Comparison of ENCODE assay signal across 15 cellular contexts in the genomic region with DNA sequence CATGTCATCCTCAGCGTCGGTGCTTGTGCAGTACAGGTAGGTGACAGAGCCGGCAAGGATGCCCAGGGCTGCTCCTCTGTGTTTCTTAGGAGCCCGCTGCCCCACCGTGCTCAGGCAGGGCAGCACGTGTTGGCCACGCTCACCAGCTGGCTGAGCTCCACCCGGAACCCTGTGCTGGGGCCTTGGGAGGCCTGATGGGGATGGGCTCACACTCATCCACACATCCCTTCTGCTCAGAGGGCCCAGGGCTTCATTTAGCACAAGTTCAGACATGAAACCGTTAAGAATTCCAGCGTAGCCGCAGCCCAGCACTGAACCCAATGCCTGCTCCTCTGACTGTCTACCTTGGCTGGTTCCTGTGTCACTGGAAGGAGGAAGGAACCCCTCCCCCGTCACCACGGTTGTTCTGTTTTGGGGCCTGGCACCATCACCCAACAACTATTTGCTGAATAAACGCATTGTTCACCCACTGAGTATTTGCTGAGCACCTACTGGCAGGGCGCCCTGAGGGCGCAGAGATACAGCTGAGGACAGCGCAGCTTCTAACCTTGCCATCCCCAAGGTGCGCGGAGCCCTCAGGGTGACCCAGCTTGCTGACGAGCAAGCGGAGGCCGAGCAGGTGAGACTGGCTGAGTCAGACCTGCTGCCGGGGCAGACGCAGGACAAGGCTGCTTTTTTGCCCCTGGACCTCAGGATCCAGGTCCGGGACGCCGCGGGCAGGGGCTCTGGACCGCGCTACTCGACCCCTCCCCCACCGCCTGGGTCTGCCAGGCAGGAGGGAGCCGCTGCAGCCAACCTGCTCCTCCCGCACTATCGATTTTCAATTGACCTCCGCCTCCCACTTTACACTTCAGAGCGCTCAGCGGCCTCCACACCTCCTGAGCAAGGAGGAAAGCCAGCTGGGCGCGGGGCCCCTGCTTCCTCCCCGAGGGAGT. TPM values are rescaled to one million over a fixed set of nuclear protein-coding genes. Genes with fewer than 3 reads are reported as not detected.
A peak's percentile ranks its signal among the peaks of the same experiment; 100 is the strongest.
DNase-seq lines count a peak whose midpoint lies in the region; TF ChIP-seq lines count a peak whose summit lies in the region.
"Had no signal": no experiment of that assay in that cellular context is flagged by ENCODE, and none has a peak within 500 bp of the region (broad histone marks: within the 10 kb centered on the region; RNA-seq: fewer than 3 reads in every experiment).

No MANE protein-coding gene starts in this region.

- H3K4me3 Mint-ChIP-seq in endothelial cell (ENCODE audit: unreplicated experiment): peak overlapping the region; percentile 56
- H3K4me3 Mint-ChIP-seq: CD4-positive, alpha-beta memory T cell had no signal

- H3K27ac Mint-ChIP-seq in endothelial cell (ENCODE audit: unreplicated experiment): no peak overlapping the region
- H3K27ac Mint-ChIP-seq: CD4-positive, alpha-beta memory T cell had no signal

- H3K4me1 ChIP-seq in BE2C: peaks cover 6% of the 10 kb centered on the region

- H3K27me3 Mint-ChIP-seq in endothelial cell (ENCODE audit: unreplicated experiment): peaks cover 9% of the 10 kb centered on the region

- no peaks in the 10 kb centered on the region for H3K27me3 ChIP-seq in BE2C

- H3K4me1 Mint-ChIP-seq in endothelial cell (ENCODE audit: unreplicated experiment): peaks cover 19% of the 10 kb centered on the region
- H3K4me1 Mint-ChIP-seq: CD4-positive, alpha-beta memory T cell had no signal

- H3K4me3 ChIP-seq in BE2C (ENCODE audit: low read depth, low read length): no peak overlapping the region
- H3K4me3 ChIP-seq: heart right ventricle, skin epidermis had no signal

- DNase-seq in DMS53 treated with DMSO at 0.1 percent for 48 hours (lab: John Stamatoyannopoulos, UW; ENCODE audit: unreplicated experiment): peak; percentile 91
- peak; percentile 79 for DNase-seq in NCI-H146 treated with DMSO at 0.1 percent for 48 hours (lab: John Stamatoyannopoulos, UW; ENCODE audit: unreplicated experiment)
- DNase-seq in endothelial cell (ENCODE audit: low spot score): no peak
- peak; percentile 45 for DNase-seq in mucosa of gallbladder (ENCODE audit: low spot score)
- DNase-seq in stimulated activated CD4-positive, alpha-beta T cell treated with anti-CD3 and anti-CD28 coated beads, Interleukin-15, amount 100 ng/mL, for 24 hours: no peak
- no peak for DNase-seq in BE2C
- DNase-seq in NCI-H187 treated with DMSO at 0.1 percent for 48 hours (lab: John Stamatoyannopoulos, UW): no peak
- DNase-seq in T-helper 9 cell: no peak
- DNase-seq: CD4-positive, alpha-beta memory T cell; effector CD8-positive, alpha-beta T cell; heart right ventricle; MV-4-11; NCI-H774; T-helper 1 cell had no signal

- H3K9me3 Mint-ChIP-seq in endothelial cell (ENCODE audit: unreplicated experiment): peaks cover 6% of the 10 kb centered on the region

- TF ChIP-seq CTCF in endothelial cell (IDR thresholded peaks at IDR 0.05; ENCODE audit: unreplicated experiment) (no peak), BE2C (IDR thresholded peaks at IDR 0.05; ENCODE audit: low read depth, low read length) (no peak)

- H3K36me3 Mint-ChIP-seq in endothelial cell (ENCODE audit: low read depth, unreplicated experiment): peaks cover 4% of the 10 kb centered on the region
- H3K36me3 Mint-ChIP-seq: CD4-positive, alpha-beta memory T cell had no signal

- peaks cover 3% of the 10 kb centered on the region; the same call in 1 of the 2 replicates for H3K9me3 ChIP-seq in BE2C

- H3K36me3 ChIP-seq in BE2C: no peaks in the 10 kb centered on the region
- H3K36me3 ChIP-seq: heart right ventricle had no signal

RNA-seq across cellular contexts. Expression of a gene that starts 50.6 kb away (rescaled TPM):
- total RNA-seq in endothelial cell (ENCODE audit: unreplicated experiment) (0.28 TPM), mucosa of gallbladder (1.6 TPM)
- 310 TPM for polyA plus RNA-seq in BE2C (2012; ENCODE audit: insufficient read depth, insufficient read length, low read depth)
- total RNA-seq: CD4-positive, alpha-beta memory T cell had no signal
- polyA plus RNA-seq: CD4-positive, alpha-beta memory T cell had no signal

Comparison
In these comparisons a context has a peak if more than half of its experiments do, and no peak if none do; other contexts are left out.
1. DNase-seq: peak in DMS53 treated with DMSO at 0.1 percent for 48 hours (single experiment), NCI-H146 treated with DMSO at 0.1 percent for 48 hours (single experiment) and mucosa of gallbladder (single experiment); none in endothelial cell (single experiment), stimulated activated CD4-positive, alpha-beta T cell treated with anti-CD3 and anti-CD28 coated beads, Interleukin-15, amount 100 ng/mL, for 24 hours (single experiment), BE2C (single experiment), NCI-H187 treated with DMSO at 0.1 percent for 48 hours (single experiment) and T-helper 9 cell (single experiment).